In the genomic region with DNA sequence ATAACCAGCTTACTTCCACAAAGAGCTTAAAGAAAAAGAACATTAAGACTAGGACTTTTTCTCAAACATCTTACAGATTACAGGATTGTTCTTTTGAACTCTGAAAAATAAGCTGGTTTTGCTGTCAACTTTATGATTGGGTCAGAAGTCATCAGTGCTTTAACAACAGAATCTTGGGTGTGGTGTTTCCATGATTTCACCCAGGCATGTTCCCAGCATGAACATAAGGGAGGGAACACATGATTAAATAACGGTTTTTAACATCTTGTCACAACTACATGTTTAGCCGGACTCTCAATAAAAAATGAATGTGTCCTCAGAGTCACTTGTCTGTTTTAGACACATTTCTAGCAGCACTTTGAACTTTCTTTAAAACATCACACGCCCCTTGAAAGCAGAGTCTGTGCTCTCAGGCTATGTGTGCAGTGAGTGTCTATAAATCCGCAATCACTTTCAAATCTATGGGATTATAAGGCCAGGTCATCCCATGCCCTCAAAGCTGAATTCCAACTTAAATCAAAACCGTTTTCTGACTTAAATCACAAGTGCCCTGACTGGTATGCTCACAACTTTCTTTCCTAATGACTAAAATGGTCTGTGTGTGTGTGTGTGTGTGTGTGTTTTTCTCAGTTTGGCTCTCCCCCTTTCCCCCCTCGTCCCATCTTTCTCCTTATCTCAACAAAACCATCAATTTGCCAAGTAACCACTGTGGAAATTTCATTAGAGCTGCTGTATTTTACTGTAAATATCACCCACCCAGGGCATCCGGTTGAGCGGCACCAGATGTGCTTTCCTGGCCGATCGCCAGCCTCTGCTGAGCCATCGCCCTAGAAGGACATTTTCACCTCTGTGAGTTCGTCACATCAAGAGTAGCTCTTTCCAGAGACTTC, we compare ENCODE assay signal across 1 cellular context.
TF ChIP-seq lines count a peak whose summit lies in the region.

No MANE protein-coding gene starts in this region.

TF ChIP-seq in H1, 55 proteins besides CTCF, POLR2A, EP300 and RAD21:
- TF ChIP-seq HDAC2 (IDR thresholded peaks at IDR 0.05; ENCODE audit: borderline replicate concordance in 1 of 2, low read depth in 2 of 2, low read length in 2 of 2) (no peak), KDM1A (IDR thresholded peaks at IDR 0.05; ENCODE audit: borderline replicate concordance, low read length) (no peak), TAF1 (IDR thresholded peaks at IDR 0.05; ENCODE audit: low read depth, low read length) (no peak), KDM5A (IDR thresholded peaks at IDR 0.05; ENCODE audit: low read length) (no peak), RFX5 (IDR thresholded peaks at IDR 0.05; ENCODE audit: borderline replicate concordance, low read depth, low read length) (no peak), SIN3A (conservative IDR thresholded peaks at IDR 0.05 in 1 of 2, IDR thresholded peaks at IDR 0.05 in 1 of 2; ENCODE audit: low read depth in 1 of 2, low read length in 2 of 2) (no peak)
